ENCODE assay signal across 8 cellular contexts in the genomic region with DNA sequence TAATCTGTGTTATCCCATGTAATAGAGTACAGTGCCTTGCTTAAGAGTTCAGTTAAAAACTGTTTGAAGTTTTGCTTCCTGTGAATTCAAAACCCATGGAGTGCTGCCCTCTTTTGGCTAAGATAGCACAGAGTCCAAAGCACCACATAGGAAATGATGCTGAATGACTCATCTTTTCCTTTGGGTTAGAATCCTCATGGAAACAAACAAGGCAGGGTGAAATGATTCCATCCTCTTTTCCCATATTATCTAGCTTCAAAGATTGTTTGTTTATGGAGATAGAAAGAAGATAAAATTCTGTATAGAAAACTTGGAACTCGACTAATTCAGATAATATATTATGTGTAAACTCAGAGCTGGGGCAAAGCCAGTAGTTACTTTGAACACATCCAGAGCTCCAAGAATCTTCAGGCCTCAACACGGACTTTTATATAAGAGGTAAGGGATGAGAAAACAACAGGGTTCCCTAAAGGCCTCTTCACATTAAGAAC.
DNase-seq lines count a peak whose midpoint lies in the region; ATAC-seq, FAIRE-seq and TF ChIP-seq lines count a peak whose summit lies in the region.

No MANE protein-coding gene starts in this region.

- H3K4me3 ChIP-seq in upper lobe of right lung: no peak overlapping the region

- H3K27me3 ChIP-seq in upper lobe of right lung: no peaks in the 10 kb centered on the region

- H3K4me1 Mint-ChIP-seq in mesothelial cell of epicardium: peaks cover 23% of the 10 kb centered on the region

- peaks cover 8% of the 10 kb centered on the region for H3K4me1 ChIP-seq in upper lobe of right lung

- FAIRE-seq in G401.6 (lab: Jason Lieb, UNC) (peak; percentile 95), endometrium (lab: Jason Lieb, UNC) (peak; percentile 99)

- DNase-seq in NCI-H1105 treated with DMSO at 0.1 percent for 48 hours (lab: John Stamatoyannopoulos, UW): peak; percentile 57
- DNase-seq in T-helper 1 cell: peak in 3 of 5 donors; percentile 5 to 11 (median 10)
- DNase-seq in mesothelial cell of epicardium (ENCODE audit: low spot score in 2 of 2, unreplicated experiment in 2 of 2): peak in 1 of 2 experiments; percentile 42
- DNase-seq in upper lobe of right lung: no peak

- no peaks in the 10 kb centered on the region for H3K9me3 Mint-ChIP-seq in mesothelial cell of epicardium

- no peak overlapping the region for H3K4me3 Mint-ChIP-seq in mesothelial cell of epicardium

- H3K27ac ChIP-seq in 22Rv1 (peak overlapping the region; percentile 40), upper lobe of right lung (peak overlapping the region; percentile 70)

- peak; percentile 60 for ATAC-seq in HG02571 (IDR thresholded peaks at IDR 0.05; ENCODE audit: unreplicated experiment)
- peak; percentile 90 for ATAC-seq in upper lobe of right lung

- TF ChIP-seq CTCF in 22Rv1 (IDR thresholded peaks at IDR 0.05) (peak; percentile 93), mesothelial cell of epicardium (IDR thresholded peaks at IDR 0.05; ENCODE audit: unreplicated experiment) (peak; percentile 61), upper lobe of right lung (IDR thresholded peaks at IDR 0.05) (peak; percentile 65)

- H3K36me3 ChIP-seq in upper lobe of right lung: no peaks in the 10 kb centered on the region

- no peaks in the 10 kb centered on the region for H3K27me3 Mint-ChIP-seq in mesothelial cell of epicardium (ENCODE audit: low read depth)

- intact Hi-C loops in upper lobe of right lung (cut with DNase I): no loop called here

- H3K9me3 ChIP-seq in upper lobe of right lung: no peaks in the 10 kb centered on the region

- H3K27ac Mint-ChIP-seq in mesothelial cell of epicardium: no peak overlapping the region

- H3K36me3 Mint-ChIP-seq in mesothelial cell of epicardium: no peaks in the 10 kb centered on the region
